7 cellular contexts compared by ENCODE assay signal in genomic region chr1:149234926-149235914, GRCh38.
A peak's percentile ranks its signal among the peaks of the same experiment; 100 is the strongest.
DNase-seq lines count a peak whose midpoint lies in the region; ATAC-seq, FAIRE-seq and TF ChIP-seq lines count a peak whose summit lies in the region.
"Not testable (repeated sequence)": the region's sequence is repeated elsewhere in the genome, so short reads cannot be mapped to it uniquely, and the experiment has no call there.

No MANE protein-coding gene starts in this region.

- H3K27ac Mint-ChIP-seq in naive thymus-derived CD4-positive, alpha-beta T cell, result not testable (repeated sequence)

- H3K79me2 ChIP-seq in PC-3 (ENCODE audit: low read length); GM12878 (ENCODE audit: control insufficient read depth, insufficient read depth, low read length); HepG2 (ENCODE audit: insufficient read depth, low read length): not testable (repeated sequence)

- intact Hi-C loops in PC-3 (cut with micrococcal nuclease); GM12878 (cut with micrococcal nuclease; ENCODE audit: unreplicated experiment); Right ventricle myocardium superior (cut with DNase I); right cardiac atrium (cut with DNase I); HepG2 (cut with micrococcal nuclease; ENCODE audit: unreplicated experiment); naive thymus-derived CD4-positive, alpha-beta T cell (cut with micrococcal nuclease); gastrocnemius medialis (cut with DNase I; ENCODE audit: low total_unique reads): not testable (repeated sequence)

- H3K27ac ChIP-seq in PC-3 (ENCODE audit: low read length); GM12878 (ENCODE audit: control insufficient read depth, insufficient read depth); right cardiac atrium (ENCODE audit: low read length); HepG2 (ENCODE audit: extremely low read length, insufficient read depth, low read length); naive thymus-derived CD4-positive, alpha-beta T cell (ENCODE audit: low read depth, low read length); gastrocnemius medialis: not testable (repeated sequence)

- not testable (repeated sequence) for H3K27me3 Mint-ChIP-seq in naive thymus-derived CD4-positive, alpha-beta T cell

- FAIRE-seq in GM12878 (lab: Jason Lieb, UNC), result not testable (repeated sequence)
- peak; percentile 30 for FAIRE-seq in HepG2 (lab: Jason Lieb, UNC)

- in situ Hi-C loops in GM12878 (cut with MboI); HepG2 (cut with HindIII; ENCODE audit: extremely low pct_ligation_motif_present, low pct_unique_long_range_greater_than_20kb); gastrocnemius medialis (cut with MboI; ENCODE audit: low sequenced_read_pairs in 4 of 4): not testable (repeated sequence)

- CTCF ChIA-PET in PC-3 (lab: Charles Lee); GM12878 (lab: Yijun Ruan, JAX); HepG2 (lab: Yijun Ruan, JAX; ENCODE audit: low intra/inter-chr PET ratio, low total read pairs); naive thymus-derived CD4-positive, alpha-beta T cell (lab: Charles Lee): not testable (repeated sequence)

- not testable (repeated sequence) for H4K20me1 ChIP-seq in PC-3 (ENCODE audit: low read length); GM12878 (ENCODE audit: control insufficient read depth, insufficient read depth); HepG2 (ENCODE audit: insufficient read depth, low read length)

- not testable (repeated sequence) for TF ChIP-seq CTCF in PC-3 (conservative IDR thresholded peaks at IDR 0.05; ENCODE audit: low read depth, low read length); GM12878 (IDR thresholded peaks at IDR 0.05 in 2 of 3, conservative IDR thresholded peaks at IDR 0.05 in 1 of 3; ENCODE audit: control insufficient read depth in 2 of 3, extremely low read depth in 1 of 3, insufficient read depth in 1 of 3, low read depth in 3 of 3, low read length in 3 of 3); HepG2 (CRISPR knock-in tag; IDR thresholded peaks at IDR 0.05); gastrocnemius medialis (IDR thresholded peaks at IDR 0.05 in 4 of 5, conservative IDR thresholded peaks at IDR 0.05 in 1 of 5)

- H3K4me1 ChIP-seq in PC-3 (ENCODE audit: insufficient read depth, low read length); GM12878 (ENCODE audit: control insufficient read depth, insufficient read depth, low read length); right cardiac atrium (ENCODE audit: control insufficient read depth, insufficient read depth, low read length); HepG2 (ENCODE audit: insufficient read depth, low read length); naive thymus-derived CD4-positive, alpha-beta T cell (ENCODE audit: control insufficient read depth in 2 of 2, insufficient read depth in 2 of 2, low read length in 2 of 2); gastrocnemius medialis: not testable (repeated sequence)

- H3K4me3 ChIP-seq in PC-3 (ENCODE audit: low read length); GM12878; right cardiac atrium (ENCODE audit: low read length); HepG2 (replicated peaks in 1 of 3; ENCODE audit: insufficient read depth in 1 of 3, low read depth in 2 of 3, low read length in 3 of 3); naive thymus-derived CD4-positive, alpha-beta T cell (ENCODE audit: low read length); gastrocnemius medialis: not testable (repeated sequence)

- not testable (repeated sequence) for TF ChIP-seq RAD21 in GM12878 (IDR thresholded peaks at IDR 0.05; ENCODE audit: insufficient read depth, low read depth, low read length); HepG2 (CRISPR knock-in tag; IDR thresholded peaks at IDR 0.05)

- SMC1A ChIA-PET in GM12878 (lab: Charles Lee; ENCODE audit: uncharacterized antibody, unreplicated experiment), result not testable (repeated sequence)

- not testable (repeated sequence) for DNase-seq in PC-3; GM12878 (ENCODE audit: low read depth, low spot score); Right ventricle myocardium superior; right cardiac atrium; HepG2 (ENCODE audit: low spot score); naive thymus-derived CD4-positive, alpha-beta T cell; gastrocnemius medialis

- RAD21 ChIA-PET in GM12878 (lab: Charles Lee; ENCODE audit: unreplicated experiment), result not testable (repeated sequence)

- H3K9me3 ChIP-seq in PC-3 (ENCODE audit: low read length); GM12878 (replicated peaks; ENCODE audit: control insufficient read depth, insufficient read depth, low read length); right cardiac atrium (ENCODE audit: control insufficient read depth, low read length); HepG2 (ENCODE audit: low read length); naive thymus-derived CD4-positive, alpha-beta T cell (ENCODE audit: control insufficient read depth in 2 of 3, low read length in 3 of 3); gastrocnemius medialis: not testable (repeated sequence)

- TF ChIP-seq POLR2A in GM12878 (IDR thresholded peaks at IDR 0.05; ENCODE audit: low read depth, low read length); HepG2 (IDR thresholded peaks at IDR 0.05; ENCODE audit: insufficient read depth in 1 of 2, low read depth in 2 of 2, low read length in 2 of 2); gastrocnemius medialis (IDR thresholded peaks at IDR 0.05): not testable (repeated sequence)

- H3K4me1 Mint-ChIP-seq in naive thymus-derived CD4-positive, alpha-beta T cell, result not testable (repeated sequence)

- POLR2A ChIA-PET in PC-3 (lab: Charles Lee; ENCODE audit: unreplicated experiment); GM12878 (lab: Charles Lee); HepG2 (lab: Yijun Ruan, JAX); naive thymus-derived CD4-positive, alpha-beta T cell (lab: Charles Lee): not testable (repeated sequence)

- not testable (repeated sequence) for H3K27me3 ChIP-seq in PC-3 (ENCODE audit: low read length); GM12878 (replicated peaks in 1 of 2; ENCODE audit: control insufficient read depth in 2 of 2, insufficient read depth in 2 of 2, low read length in 1 of 2); right cardiac atrium (ENCODE audit: control insufficient read depth, insufficient read depth); HepG2 (ENCODE audit: control insufficient read depth in 1 of 2, insufficient read depth in 2 of 2, low read length in 2 of 2); naive thymus-derived CD4-positive, alpha-beta T cell (ENCODE audit: control insufficient read depth in 2 of 2, insufficient read depth in 2 of 2, low read length in 2 of 2); gastrocnemius medialis

- not testable (repeated sequence) for H3K36me3 ChIP-seq in PC-3 (ENCODE audit: low read depth, low read length); GM12878 (ENCODE audit: control insufficient read depth in 2 of 2, insufficient read depth in 2 of 2, low read length in 1 of 2); HepG2 (replicated peaks in 1 of 2; ENCODE audit: control insufficient read depth in 1 of 2, insufficient read depth in 2 of 2, low read length in 2 of 2); naive thymus-derived CD4-positive, alpha-beta T cell (ENCODE audit: control insufficient read depth in 2 of 3, insufficient read depth in 3 of 3, low read length in 3 of 3); gastrocnemius medialis

- H3K9ac ChIP-seq in PC-3 (ENCODE audit: low read length); GM12878 (ENCODE audit: control insufficient read depth, insufficient read depth, low read length); HepG2 (ENCODE audit: insufficient read depth, low read depth, low read length): not testable (repeated sequence)

- H3K4me2 ChIP-seq in PC-3 (ENCODE audit: low read length); GM12878 (ENCODE audit: control insufficient read depth, insufficient read depth); HepG2 (ENCODE audit: low read depth, low read length): not testable (repeated sequence)

- TF ChIP-seq EP300 in GM12878 (IDR thresholded peaks at IDR 0.05; ENCODE audit: borderline replicate concordance in 1 of 2, control insufficient read depth in 1 of 2, low read depth in 2 of 2, low read length in 2 of 2); HepG2 (IDR thresholded peaks at IDR 0.05; ENCODE audit: low read depth in 2 of 2, low read length in 2 of 2); HepG2 (CRISPR knock-in tag; IDR thresholded peaks at IDR 0.05; ENCODE audit: borderline replicate concordance): not testable (repeated sequence)

- not testable (repeated sequence) for H3K36me3 Mint-ChIP-seq in naive thymus-derived CD4-positive, alpha-beta T cell

- no CpG with 5 or more reads among the region's 5 CpGs for WGBS in GM12878 (ENCODE audit: insufficient coverage, insufficient replicate concordance, low lambda C conversion rate, missing lambda C conversion rate)
- WGBS in right cardiac atrium, result no CpG with 5 or more reads among the region's 5 CpGs
- WGBS in HepG2 (ENCODE audit: low lambda C conversion rate), result no CpG with 5 or more reads among the region's 5 CpGs

- not testable (repeated sequence) for H3K9me3 Mint-ChIP-seq in naive thymus-derived CD4-positive, alpha-beta T cell

- not testable (repeated sequence) for H2AFZ ChIP-seq in PC-3 (ENCODE audit: low read length); GM12878 (ENCODE audit: control insufficient read depth, low read depth, low read length); HepG2 (ENCODE audit: low read length)

- BruUV-seq in PC-3 (replicated peaks; lab: Mats Ljungman, UMichigan); HepG2 (replicated peaks; lab: Mats Ljungman, UMichigan): not testable (repeated sequence)
- TSS peak; percentile 56 for BruUV-seq in GM12878 (replicated peaks; lab: Mats Ljungman, UMichigan)

- H3K9me2 ChIP-seq in PC-3 (replicated peaks; ENCODE audit: low read length), result not testable (repeated sequence)

- not testable (repeated sequence) for H3F3A ChIP-seq in PC-3 (ENCODE audit: low read length, unreplicated experiment)

- peak; percentile 51 for ATAC-seq in PC-3
- not testable (repeated sequence) for ATAC-seq in GM12878
- peak; percentile 45 for ATAC-seq in Right ventricle myocardium superior (ENCODE audit: poor library complexity)
- peak; percentile 67 to 69 for ATAC-seq in right cardiac atrium
- peak; percentile 35; the same call in 1 of the 3 replicates for ATAC-seq in HepG2
- ATAC-seq in naive thymus-derived CD4-positive, alpha-beta T cell, result peak; percentile 70
- ATAC-seq in gastrocnemius medialis, result peak; percentile 11 to 43

- not testable (repeated sequence) for H3K4me3 Mint-ChIP-seq in naive thymus-derived CD4-positive, alpha-beta T cell
